In the genomic region with DNA sequence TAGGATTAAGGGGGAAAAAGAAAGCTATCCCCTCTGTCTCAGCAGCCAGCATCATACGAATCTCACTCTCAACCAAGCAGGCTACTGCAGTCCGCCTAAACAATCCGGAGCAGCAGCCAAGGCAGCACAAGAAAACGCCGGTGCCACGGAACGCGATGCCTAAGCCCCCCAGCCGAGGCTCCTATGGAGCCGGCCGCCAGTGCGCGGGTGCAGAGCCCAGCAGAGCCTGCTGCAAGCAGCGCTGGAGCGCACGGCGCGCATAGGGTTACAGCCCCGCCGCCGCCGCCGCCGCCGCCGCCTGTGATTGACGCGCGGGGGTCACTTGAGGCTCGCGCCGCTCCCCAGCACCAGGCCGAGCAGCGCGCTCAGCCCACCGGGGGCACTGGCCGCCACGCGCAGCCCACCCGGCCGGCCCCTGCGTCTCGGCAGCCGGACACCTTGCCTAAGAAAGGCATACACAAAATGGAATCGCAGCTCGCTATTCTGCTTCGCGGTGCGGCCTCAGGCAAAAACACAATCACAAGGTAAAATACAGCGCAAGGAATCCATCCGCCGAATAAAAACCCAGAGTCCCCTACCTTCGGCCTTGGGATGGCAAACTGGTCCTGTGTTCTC, we compare ENCODE assay signal across 8 cellular contexts. TPM values are rescaled to one million over a fixed set of nuclear protein-coding genes. Genes with fewer than 3 reads are reported as not detected.
DNase-seq lines count a peak whose midpoint lies in the region; FAIRE-seq and TF ChIP-seq lines count a peak whose summit lies in the region.

No MANE protein-coding gene starts in this region.

- H2BK120ac ChIP-seq in mesendoderm (ENCODE audit: low read depth, low read length), result no peak overlapping the region

- WGBS in mesendoderm (ENCODE audit: extremely low coverage, insufficient coverage, low lambda C conversion rate), result no CpG with 5 or more reads among the region's 53 CpGs

- no peak overlapping the region for H3K23ac ChIP-seq in mesendoderm (ENCODE audit: low read length)

- DNase-seq in DMS 273 (lab: John Stamatoyannopoulos, UW; ENCODE audit: unreplicated experiment) (peak; percentile 81), MM.1S (peak; percentile 41), mesendoderm (peak; percentile 64), HTR-8/SVneo (ENCODE audit: insufficient read length, low spot score) (no peak), GOT3 (lab: John Stamatoyannopoulos, UW) (no peak)
- DNase-seq in activated CD4-positive, alpha-beta T cell treated with anti-CD3 and anti-CD28 coated beads, Interleukin-2, amount 50 U/mL, for 1 hour, result peak; percentile 35
- DNase-seq in effector memory CD4-positive, alpha-beta T cell, result peak in 2 of 3 donors; percentile 13 to 17

- H3K36me3 ChIP-seq in MM.1S (replicated peaks; ENCODE audit: insufficient read depth, low read length), result no peaks in the 10 kb centered on the region
- H3K36me3 ChIP-seq in effector memory CD4-positive, alpha-beta T cell (ENCODE audit: control insufficient read depth, insufficient read depth, low read length), result no peaks in the 10 kb centered on the region
- H3K36me3 ChIP-seq in mesendoderm (ENCODE audit: control insufficient read depth, insufficient read depth, low read length), result no peaks in the 10 kb centered on the region
- H3K36me3 ChIP-seq in stomach smooth muscle (ENCODE audit: control insufficient read depth in 2 of 2, insufficient read depth in 2 of 2, low read length in 2 of 2), result no peaks in the 10 kb centered on the region

- TF ChIP-seq CTCF in MM.1S (IDR thresholded peaks at IDR 0.05; ENCODE audit: low read length), result no peak

- H3K79me1 ChIP-seq in mesendoderm (ENCODE audit: low read length), result no peaks in the 10 kb centered on the region

- no peak overlapping the region for H4K8ac ChIP-seq in mesendoderm (ENCODE audit: low read depth, low read length)

- H3K9me3 ChIP-seq in MM.1S (replicated peaks; ENCODE audit: insufficient read depth, low read length), result no peaks in the 10 kb centered on the region
- H3K9me3 ChIP-seq in effector memory CD4-positive, alpha-beta T cell (ENCODE audit: control insufficient read depth, low read length), result no peaks in the 10 kb centered on the region
- no peaks in the 10 kb centered on the region for H3K9me3 ChIP-seq in stomach smooth muscle (ENCODE audit: control insufficient read depth in 2 of 2, low read length in 2 of 2)

- no peak overlapping the region for H4K5ac ChIP-seq in mesendoderm (ENCODE audit: low read length)

- no peak overlapping the region for H3K4ac ChIP-seq in mesendoderm (ENCODE audit: low read depth, low read length)

- H3K18ac ChIP-seq in mesendoderm (ENCODE audit: low read length), result no peak overlapping the region

- H3K4me3 ChIP-seq in MM.1S (ENCODE audit: low read length), result peak overlapping the region; percentile 68
- H3K4me3 ChIP-seq in effector memory CD4-positive, alpha-beta T cell (ENCODE audit: insufficient read depth, low read depth, low read length, poor library complexity, severe bottlenecking), result peak overlapping the region; percentile 58
- no peak overlapping the region for H3K4me3 ChIP-seq in mesendoderm (ENCODE audit: low read length)
- H3K4me3 ChIP-seq in stomach smooth muscle (ENCODE audit: low read length in 2 of 2), result peak overlapping the region; percentile 64 to 83

- H3K9ac ChIP-seq in MM.1S (ENCODE audit: low read length) (peak overlapping the region; percentile 56; the same call in 1 of the 2 replicates), mesendoderm (ENCODE audit: low read length) (peak overlapping the region; percentile 50), stomach smooth muscle (ENCODE audit: low read length in 2 of 2) (peak overlapping the region; percentile 56 to 68)

- H3K27ac ChIP-seq in MM.1S (ENCODE audit: low read length) (no peak overlapping the region), mesendoderm (ENCODE audit: low read depth, low read length) (no peak overlapping the region), stomach smooth muscle (ENCODE audit: low read length) (peak overlapping the region; percentile 18)
- peak overlapping the region; percentile 60 for H3K27ac ChIP-seq in effector memory CD4-positive, alpha-beta T cell (ENCODE audit: insufficient read depth, low read length, poor library complexity, severe bottlenecking)

- peak overlapping the region; percentile 79 for H3K56ac ChIP-seq in mesendoderm (ENCODE audit: low read length)

- no peak overlapping the region for H2BK5ac ChIP-seq in mesendoderm (ENCODE audit: low read length)

- FAIRE-seq in HTR-8/SVneo (lab: Jason Lieb, UNC), result no peak

- H3K79me2 ChIP-seq in MM.1S (ENCODE audit: low read length) (no peaks in the 10 kb centered on the region), mesendoderm (ENCODE audit: control insufficient read depth, insufficient read depth, low read length) (no peaks in the 10 kb centered on the region)

- H2AK5ac ChIP-seq in mesendoderm (ENCODE audit: low read length), result no peak overlapping the region

- no peak overlapping the region for H2BK15ac ChIP-seq in mesendoderm (replicated peaks; ENCODE audit: low read depth)

- 0 out of 2 replicates have a peak, but pooled peaks cover 8% of the 10 kb centered on the region for H3F3A ChIP-seq in MM.1S (ENCODE audit: insufficient read depth, low read length)

- H4K20me1 ChIP-seq in MM.1S (ENCODE audit: insufficient read depth, low read length), result no peaks in the 10 kb centered on the region

- peak overlapping the region; percentile 89 for H2AFZ ChIP-seq in MM.1S (ENCODE audit: low read length)

- no peaks in the 10 kb centered on the region for H3K9me2 ChIP-seq in MM.1S (replicated peaks; ENCODE audit: insufficient read depth, low read length)

- H3K4me2 ChIP-seq in MM.1S (ENCODE audit: low read depth, low read length) (peak overlapping the region; percentile 83), mesendoderm (ENCODE audit: low read length) (peak overlapping the region; percentile 66)

- H3K4me1 ChIP-seq in MM.1S (ENCODE audit: low read length) (peaks cover 4% of the 10 kb centered on the region; the same call in 1 of the 2 replicates), mesendoderm (ENCODE audit: control insufficient read depth, low read depth, low read length) (peaks cover 4% of the 10 kb centered on the region), stomach smooth muscle (ENCODE audit: control insufficient read depth, insufficient read depth, low read length) (peaks cover 34% of the 10 kb centered on the region)
- peaks cover 59% of the 10 kb centered on the region for H3K4me1 ChIP-seq in effector memory CD4-positive, alpha-beta T cell (ENCODE audit: control insufficient read depth, insufficient read depth, low read length, poor library complexity, severe bottlenecking)

- no peaks in the 10 kb centered on the region for H3K27me3 ChIP-seq in MM.1S (replicated peaks; ENCODE audit: insufficient read depth, low read length)
- no peaks in the 10 kb centered on the region for H3K27me3 ChIP-seq in effector memory CD4-positive, alpha-beta T cell (replicated peaks; ENCODE audit: control insufficient read depth, insufficient read depth, low read length, poor library complexity, severe bottlenecking)
- H3K27me3 ChIP-seq in mesendoderm (ENCODE audit: insufficient read depth, low read length, poor library complexity), result peaks cover 2% of the 10 kb centered on the region
- no peaks in the 10 kb centered on the region for H3K27me3 ChIP-seq in stomach smooth muscle (ENCODE audit: control insufficient read depth in 1 of 2, insufficient read depth in 2 of 2, low read length in 2 of 2)

RNA-seq across cellular contexts. Expression of a gene that starts 0.8 kb away (rescaled TPM):
- polyA plus RNA-seq in mesendoderm (2013, experiment 1 of 2), result 1.1 TPM
- polyA plus RNA-seq in mesendoderm (2013, experiment 2 of 2), result 1.3 TPM

Comparison
In these comparisons a context has a peak if more than half of its experiments do, and no peak if none do; other contexts are left out.
1. DNase-seq: peak in DMS 273 (single experiment), MM.1S (single experiment), activated CD4-positive, alpha-beta T cell treated with anti-CD3 and anti-CD28 coated beads, Interleukin-2, amount 50 U/mL, for 1 hour (single experiment), effector memory CD4-positive, alpha-beta T cell (2 of 3) and mesendoderm (single experiment); none in HTR-8/SVneo (single experiment) and GOT3 (single experiment).
2. H3K27ac ChIP-seq: peak in effector memory CD4-positive, alpha-beta T cell (single experiment) and stomach smooth muscle (single experiment); none in MM.1S (single experiment) and mesendoderm (single experiment).
3. Peak in every context shown above with its lines, with median percentiles within 50 percentile points of each other: H3K9ac ChIP-seq.